ENCODE assay signal across 27 cellular contexts in the genomic region with DNA sequence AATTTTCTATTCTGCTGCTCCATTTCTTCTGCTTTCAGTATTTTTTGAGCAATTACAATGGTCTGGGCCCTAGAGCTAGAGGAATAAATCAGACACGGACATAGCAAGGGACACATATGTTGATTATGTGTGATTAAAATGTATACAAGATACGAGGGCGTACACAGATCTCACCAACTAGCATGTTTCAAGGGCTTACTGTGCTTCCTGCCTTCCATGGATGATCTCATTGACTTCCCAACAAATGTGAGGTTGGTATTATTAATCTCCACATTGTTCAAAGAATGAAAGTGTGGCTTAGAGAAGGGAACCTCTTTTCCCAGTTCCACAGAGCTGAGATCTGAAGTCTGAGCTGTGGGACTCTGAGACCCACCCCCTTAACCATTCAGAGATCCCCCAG. TPM values are rescaled to one million over a fixed set of nuclear protein-coding genes. Genes with fewer than 3 reads are reported as not detected.
DNase-seq lines count a peak whose midpoint lies in the region; ATAC-seq, FAIRE-seq and TF ChIP-seq lines count a peak whose summit lies in the region.
"Had no signal": no experiment of that assay in that cellular context is flagged by ENCODE, and none has a peak within 500 bp of the region (broad histone marks: within the 10 kb centered on the region; RNA-seq: fewer than 3 reads in every experiment).

No MANE protein-coding gene starts in this region.

- no peak for TF ChIP-seq CTCF in GM23338 (conservative IDR thresholded peaks at IDR 0.05; ENCODE audit: low read depth in 2 of 2)
- no peak for TF ChIP-seq CTCF in astrocyte (IDR thresholded peaks at IDR 0.05; ENCODE audit: insufficient read depth, low read depth, low read length)

- no peak overlapping the region for H3K27ac ChIP-seq in BLaER1
- H3K27ac ChIP-seq in GM23338 (ENCODE audit: low read depth) = no peak overlapping the region
- no peak overlapping the region for H3K27ac ChIP-seq in astrocyte (ENCODE audit: low read depth, low read length)
- H3K27ac ChIP-seq: tibial nerve had no signal

- H3K4me3 Mint-ChIP-seq in GM23338 (no peak overlapping the region), astrocyte (ENCODE audit: unreplicated experiment) (peak overlapping the region; percentile 70)
- no peak overlapping the region for H3K4me3 Mint-ChIP-seq in activated T-cell treated with anti-CD3 and anti-CD28 coated beads, Interleukin-2, amount 50 U/mL, for 72 hours
- H3K4me3 Mint-ChIP-seq: activated CD4-positive, alpha-beta memory T cell treated with anti-CD3 and anti-CD28 coated beads for 36 hours; activated naive CD8-positive, alpha-beta T cell had no signal

- DNase-seq in GM23338 (ENCODE audit: low spot score) = no peak
- DNase-seq in astrocyte (ENCODE audit: low read depth) = no peak
- DNase-seq in iris pigment epithelial cell (ENCODE audit: low read depth) = peak; percentile 34
- no peak for DNase-seq in activated T-cell treated with anti-CD3 and anti-CD28 coated beads, Interleukin-2, amount 50 U/mL, for 72 hours
- no peak for DNase-seq in urothelium cell line (ENCODE audit: low spot score)
- no peak for DNase-seq in DMS53 treated with DMSO at 0.1 percent for 48 hours (lab: John Stamatoyannopoulos, UW; ENCODE audit: unreplicated experiment)
- DNase-seq: activated CD4-positive, alpha-beta memory T cell treated with anti-CD3 and anti-CD28 coated beads for 36 hours; activated effector memory CD4-positive, alpha-beta T cell treated with Interleukin-2 at 50 U/mL for 16 hours; aorta; BE2C; caudate nucleus; COR-L47; DMS79; GOT3; hippocampal formation; NCI-H1694; NCI-H510A; occipital lobe; PC-3; SHP77 had no signal

- H3K36me3 Mint-ChIP-seq in GM23338 (ENCODE audit: low read depth) (no peaks in the 10 kb centered on the region), astrocyte (ENCODE audit: low read depth, unreplicated experiment) (peaks cover 8% of the 10 kb centered on the region)
- H3K36me3 Mint-ChIP-seq in activated T-cell treated with anti-CD3 and anti-CD28 coated beads, Interleukin-2, amount 50 U/mL, for 72 hours (ENCODE audit: insufficient read depth in 2 of 2) = no peaks in the 10 kb centered on the region
- H3K36me3 Mint-ChIP-seq: activated CD4-positive, alpha-beta memory T cell treated with anti-CD3 and anti-CD28 coated beads for 36 hours; activated naive CD8-positive, alpha-beta T cell had no signal

- H4K20me1 ChIP-seq in BLaER1 (peaks cover 85% of the 10 kb centered on the region), GM23338 (replicated peaks; ENCODE audit: insufficient read depth) (no peaks in the 10 kb centered on the region; the same call in 1 of the 2 replicates), astrocyte (ENCODE audit: insufficient read depth, low read length) (peaks cover 25% of the 10 kb centered on the region)

- H3K4me3 ChIP-seq in BLaER1 (no peak overlapping the region), GM23338 (no peak overlapping the region), astrocyte (ENCODE audit: insufficient read depth, low read depth, low read length) (no peak overlapping the region)
- H3K4me3 ChIP-seq: tibial nerve had no signal

- H3K4me1 ChIP-seq in BLaER1 (peaks cover 48% of the 10 kb centered on the region), GM23338 (ENCODE audit: insufficient read depth) (no peaks in the 10 kb centered on the region), astrocyte (ENCODE audit: insufficient read depth, low read length) (no peaks in the 10 kb centered on the region)
- H3K4me1 ChIP-seq: BE2C had no signal

- H3K27me3 ChIP-seq in BLaER1 = no peaks in the 10 kb centered on the region
- H3K27me3 ChIP-seq in GM23338 (ENCODE audit: insufficient read depth) = no peaks in the 10 kb centered on the region
- no peaks in the 10 kb centered on the region for H3K27me3 ChIP-seq in astrocyte (ENCODE audit: insufficient read depth, low read length)
- H3K27me3 ChIP-seq: BE2C, tibial nerve had no signal

- peaks cover 22% of the 10 kb centered on the region for H3K4me1 Mint-ChIP-seq in GM23338
- peaks cover 7% of the 10 kb centered on the region for H3K4me1 Mint-ChIP-seq in astrocyte (ENCODE audit: low read depth, unreplicated experiment)
- peaks cover 10% of the 10 kb centered on the region for H3K4me1 Mint-ChIP-seq in activated T-cell treated with anti-CD3 and anti-CD28 coated beads, Interleukin-2, amount 50 U/mL, for 72 hours (ENCODE audit: low read depth)

- H3K9me3 ChIP-seq in BLaER1 = no peaks in the 10 kb centered on the region
- no peaks in the 10 kb centered on the region for H3K9me3 ChIP-seq in astrocyte (ENCODE audit: insufficient read depth, low read depth, low read length)
- H3K9me3 ChIP-seq: BE2C, tibial nerve had no signal

- H2AFZ ChIP-seq in GM23338 = no peak overlapping the region
- no peak overlapping the region for H2AFZ ChIP-seq in astrocyte (ENCODE audit: low read depth, low read length)

- no peaks in the 10 kb centered on the region for H3K9me3 Mint-ChIP-seq in GM23338
- no peaks in the 10 kb centered on the region for H3K9me3 Mint-ChIP-seq in astrocyte (ENCODE audit: unreplicated experiment)
- H3K9me3 Mint-ChIP-seq in activated T-cell treated with anti-CD3 and anti-CD28 coated beads, Interleukin-2, amount 50 U/mL, for 72 hours = no peaks in the 10 kb centered on the region
- H3K9me3 Mint-ChIP-seq: activated CD4-positive, alpha-beta memory T cell treated with anti-CD3 and anti-CD28 coated beads for 36 hours had no signal

- peak overlapping the region; percentile 6; the same call in 1 of the 2 replicates for H3K27ac Mint-ChIP-seq in GM23338
- H3K27ac Mint-ChIP-seq in astrocyte (ENCODE audit: unreplicated experiment) = peak overlapping the region; percentile 47
- no peak overlapping the region for H3K27ac Mint-ChIP-seq in activated T-cell treated with anti-CD3 and anti-CD28 coated beads, Interleukin-2, amount 50 U/mL, for 72 hours
- H3K27ac Mint-ChIP-seq: activated CD4-positive, alpha-beta memory T cell treated with anti-CD3 and anti-CD28 coated beads for 36 hours; activated naive CD8-positive, alpha-beta T cell had no signal

- H3K9ac ChIP-seq in BLaER1 (no peak overlapping the region), astrocyte (ENCODE audit: low read length) (no peak overlapping the region)

- H3K4me2 ChIP-seq in BLaER1 (peak overlapping the region; percentile 72; the same call in 1 of the 2 replicates), GM23338 (no peak overlapping the region), astrocyte (ENCODE audit: low read length) (peak overlapping the region; percentile 30)

- H3K27me3 Mint-ChIP-seq in GM23338 (ENCODE audit: insufficient read depth, low read depth, poor library complexity) (peaks cover 3% of the 10 kb centered on the region), astrocyte (ENCODE audit: low read depth, unreplicated experiment) (no peaks in the 10 kb centered on the region)
- no peaks in the 10 kb centered on the region for H3K27me3 Mint-ChIP-seq in activated T-cell treated with anti-CD3 and anti-CD28 coated beads, Interleukin-2, amount 50 U/mL, for 72 hours (ENCODE audit: low read depth)
- H3K27me3 Mint-ChIP-seq: activated CD4-positive, alpha-beta memory T cell treated with anti-CD3 and anti-CD28 coated beads for 36 hours; activated naive CD8-positive, alpha-beta T cell had no signal

- FAIRE-seq in astrocyte (lab: Jason Lieb, UNC) (peak; percentile 43), urothelium cell line (lab: Jason Lieb, UNC) (no peak)
- FAIRE-seq: HepG2 had no signal

- no peaks in the 10 kb centered on the region for H3K36me3 ChIP-seq in BLaER1
- no peaks in the 10 kb centered on the region for H3K36me3 ChIP-seq in GM23338 (ENCODE audit: insufficient read depth)
- H3K36me3 ChIP-seq in astrocyte (ENCODE audit: insufficient read depth, low read length) = no peaks in the 10 kb centered on the region
- H3K36me3 ChIP-seq: BE2C had no signal

- ATAC-seq in GM23338 = no peak
- no peak for ATAC-seq in activated T-cell treated with anti-CD3 and anti-CD28 coated beads, Interleukin-2, amount 50 U/mL, for 72 hours (replicated peaks in 1 of 2)
- no peak for ATAC-seq in GM21447 (IDR thresholded peaks at IDR 0.05; ENCODE audit: unreplicated experiment)
- ATAC-seq: HepG2, PC-3 had no signal

- no peaks in the 10 kb centered on the region for H3F3A ChIP-seq in GM23338 (replicated peaks; ENCODE audit: low read depth)

- no peaks in the 10 kb centered on the region for H3K79me2 ChIP-seq in GM23338 (replicated peaks; ENCODE audit: insufficient read depth)
- H3K79me2 ChIP-seq in astrocyte (ENCODE audit: insufficient read depth, low read length) = peaks cover 7% of the 10 kb centered on the region

- H3K9me2 ChIP-seq in GM23338 (ENCODE audit: insufficient read depth) = no peaks in the 10 kb centered on the region

TF ChIP-seq in GM23338, 12 proteins besides CTCF, POLR2A, EP300 and RAD21 (continues in another document):
- no peak for TF ChIP-seq ZNF114 (CRISPR knock-in tag; IDR thresholded peaks at IDR 0.05)
- TF ChIP-seq ZNF331 (CRISPR knock-in tag; IDR thresholded peaks at IDR 0.05; ENCODE audit: low read depth) = no peak
- TF ChIP-seq CREB1 (CRISPR knock-in tag; IDR thresholded peaks at IDR 0.05; ENCODE audit: low read depth) = no peak

RNA-seq across cellular contexts. Expression of gene PLD3, which starts 9.2 kb away (rescaled TPM):
- total RNA-seq in GM23338 (2014; rRNA removed; shearing (Covaris generic)) = 488 and 490 TPM in 2 replicates
- polyA plus RNA-seq in GM23338 (2016; fragmentation: Nextera tagmentation; extraction: Ambion mirVana) = 179 and 181 TPM in 2 replicates
- 728 and 882 TPM in 2 replicates for total RNA-seq in astrocyte
- total RNA-seq in activated T-cell treated with anti-CD3 and anti-CD28 coated beads, Interleukin-2, amount 50 U/mL, for 72 hours = 100 to 1,000 TPM in 1 of 2 donors, 10 to 100 TPM in 1; 99.8 to 102 TPM

RNA-seq across cellular contexts. Expression of gene C19orf47, which starts 9.5 kb away (rescaled TPM):
- 17.2 and 26.6 TPM in 2 replicates for total RNA-seq in GM23338 (2014; rRNA removed; shearing (Covaris generic))
- 13.1 and 15.2 TPM in 2 replicates for polyA plus RNA-seq in GM23338 (2016; fragmentation: Nextera tagmentation; extraction: Ambion mirVana)
- total RNA-seq in astrocyte = 18.2 and 20.6 TPM in 2 replicates
- 10 to 100 TPM; 20.7 to 24.8 TPM for total RNA-seq in activated T-cell treated with anti-CD3 and anti-CD28 coated beads, Interleukin-2, amount 50 U/mL, for 72 hours

RNA-seq across cellular contexts. Expression of gene HIPK4, which starts 32.3 kb away (rescaled TPM):
- 0.52 TPM in 1 of 2 replicates, not detected in the other for total RNA-seq in GM23338 (2014; rRNA removed; shearing (Covaris generic))
- polyA plus RNA-seq in GM23338 (2016; fragmentation: Nextera tagmentation; extraction: Ambion mirVana) = 0.21 and 0.37 TPM in 2 replicates
- 0.12 TPM in 1 of 2 replicates, not detected in the other for total RNA-seq in astrocyte
- under 1 TPM in 1 of 2 donors, not detected in 1; 0.12 TPM for total RNA-seq in activated T-cell treated with anti-CD3 and anti-CD28 coated beads, Interleukin-2, amount 50 U/mL, for 72 hours
- total RNA-seq: activated CD4-positive, alpha-beta memory T cell treated with anti-CD3 and anti-CD28 coated beads for 36 hours; HepG2; LHCN-M2; PC-3; skeletal muscle tissue had no signal

RNA-seq across cellular contexts. Expression of gene PRX, which starts 55.5 kb away (rescaled TPM):
- total RNA-seq in GM23338 (2014; rRNA removed; shearing (Covaris generic)) = 4.2 and 4.3 TPM in 2 replicates
- polyA plus RNA-seq in GM23338 (2016; fragmentation: Nextera tagmentation; extraction: Ambion mirVana) = 4.1 and 4.2 TPM in 2 replicates
- total RNA-seq in astrocyte = 1.5 and 2.6 TPM in 2 replicates
- 1 to 10 TPM; 3.4 to 3.7 TPM for total RNA-seq in activated T-cell treated with anti-CD3 and anti-CD28 coated beads, Interleukin-2, amount 50 U/mL, for 72 hours
